In genomic region chrX:111283446-111283845, GRCh38 we compare ENCODE assay signal across 21 cellular contexts. TPM values are rescaled to one million over a fixed set of nuclear protein-coding genes. Genes with fewer than 3 reads are reported as not detected.
DNase-seq lines count a peak whose midpoint lies in the region; ATAC-seq and TF ChIP-seq lines count a peak whose summit lies in the region.
"Had no signal": no experiment of that assay in that cellular context is flagged by ENCODE, and none has a peak within 500 bp of the region (broad histone marks: within the 10 kb centered on the region; RNA-seq: fewer than 3 reads in every experiment).

No MANE protein-coding gene starts in this region.

- H3K4me3 ChIP-seq in epithelial cell of esophagus (ENCODE audit: low read length): no peak overlapping the region
- H3K4me3 ChIP-seq: HAP-1 had no signal

- no TSS peak for BruUV-seq in MCF 10A (replicated peaks; lab: Mats Ljungman, UMichigan)

- intact Hi-C loops in MCF 10A (cut with micrococcal nuclease): no loop called here

- H3K4me1 Mint-ChIP-seq in nephron progenitor cell: peaks cover 14% of the 10 kb centered on the region
- H3K4me1 Mint-ChIP-seq in MCF 10A (ENCODE audit: insufficient read depth, unreplicated experiment): no peaks in the 10 kb centered on the region
- H3K4me1 Mint-ChIP-seq: CD4-positive, alpha-beta memory T cell had no signal

- H3K36me3 Mint-ChIP-seq in nephron progenitor cell (ENCODE audit: low read depth) (no peaks in the 10 kb centered on the region), MCF 10A (ENCODE audit: insufficient read depth, unreplicated experiment) (no peaks in the 10 kb centered on the region)
- H3K36me3 Mint-ChIP-seq: CD4-positive, alpha-beta memory T cell had no signal

- H3K9me3 Mint-ChIP-seq in nephron progenitor cell: no peaks in the 10 kb centered on the region
- no peaks in the 10 kb centered on the region for H3K9me3 Mint-ChIP-seq in MCF 10A (ENCODE audit: unreplicated experiment)
- H3K9me3 Mint-ChIP-seq: CD4-positive, alpha-beta memory T cell had no signal

- DNase-seq in epithelial cell of esophagus (ENCODE audit: low read depth): peak; percentile 2
- peak; percentile 20 for DNase-seq in myocyte (ENCODE audit: low read depth)
- no peak for DNase-seq in nephron progenitor cell
- no peak for DNase-seq in MCF 10A (ENCODE audit: unreplicated experiment)
- no peak for DNase-seq in effector CD4-positive, alpha-beta T cell
- DNase-seq: C1 segment of cervical spinal cord; Calu3; CD4-positive, alpha-beta memory T cell; COR-L47; DMS53; DMS79 treated with DMSO at 0.1 percent for 48 hours; GF-D8; GOT3; HFFc6 had no signal

- peak overlapping the region; percentile 44 for H3K27ac Mint-ChIP-seq in nephron progenitor cell
- no peak overlapping the region for H3K27ac Mint-ChIP-seq in MCF 10A (ENCODE audit: low read depth, unreplicated experiment)
- H3K27ac Mint-ChIP-seq: CD4-positive, alpha-beta memory T cell; HFFc6 had no signal

- H3K27me3 Mint-ChIP-seq in nephron progenitor cell (ENCODE audit: low read depth, poor library complexity) (peaks cover 10% of the 10 kb centered on the region), MCF 10A (ENCODE audit: insufficient read depth, unreplicated experiment) (peaks cover 79% of the 10 kb centered on the region)

- TF ChIP-seq CTCF in epithelial cell of esophagus (IDR thresholded peaks at IDR 0.05; ENCODE audit: insufficient read depth, low read depth, low read length, missing control alignments) (no peak), nephron progenitor cell (IDR thresholded peaks at IDR 0.05) (no peak), MCF 10A (IDR thresholded peaks at IDR 0.05; ENCODE audit: unreplicated experiment) (no peak)

- CTCF ChIA-PET in MCF 10A (lab: Yijun Ruan, JAX): interaction anchor here (0.8 kb wide), 1 partner anchor 17 kb away, joined by 3 read pairs; no protein-coding TSS in a partner anchor

- H3K4me3 Mint-ChIP-seq in nephron progenitor cell (no peak overlapping the region), MCF 10A (ENCODE audit: unreplicated experiment) (no peak overlapping the region)
- H3K4me3 Mint-ChIP-seq: CD4-positive, alpha-beta memory T cell; HFFc6 had no signal

- ATAC-seq in HG03139 (IDR thresholded peaks at IDR 0.05; ENCODE audit: unreplicated experiment) (no peak), HG03095 (IDR thresholded peaks at IDR 0.05; ENCODE audit: unreplicated experiment) (no peak)

- POLR2A ChIA-PET in MCF 10A (lab: Yijun Ruan, JAX): no interaction called here

RNA-seq across cellular contexts. Expression of gene CAPN6, which starts 13.2 kb away (rescaled TPM):
- 0.70 and 0.73 TPM in 2 replicates for total RNA-seq in myocyte
- polyA plus RNA-seq in myocyte (2012): 5.5 TPM
- total RNA-seq in MCF 10A (2022): 0.37 TPM in 1 of 2 replicates, not detected in the other
- total RNA-seq: A172; CD4-positive, alpha-beta memory T cell; Daoy; G401; HFFc6 had no signal
- polyA plus RNA-seq: BJ; CD4-positive, alpha-beta memory T cell had no signal

Comparison
In these comparisons a context has a peak if more than half of its experiments do, and no peak if none do; other contexts are left out.
1. DNase-seq: peak in epithelial cell of esophagus (single experiment) and myocyte (single experiment); none in nephron progenitor cell (single experiment), MCF 10A (single experiment) and effector CD4-positive, alpha-beta T cell (single experiment).